1 cellular context compared by ENCODE assay signal in genomic region chr3:111359261-111360030, GRCh38.
TF ChIP-seq lines count a peak whose summit lies in the region.

No MANE protein-coding gene starts in this region.

TF ChIP-seq in GM23338, 12 proteins besides CTCF, POLR2A, EP300 and RAD21 (continued from another document):
- TF ChIP-seq ZNF462 (CRISPR knock-in tag; IDR thresholded peaks at IDR 0.05), result no peak
- no peak for TF ChIP-seq ZNF114 (CRISPR knock-in tag; IDR thresholded peaks at IDR 0.05)
- no peak for TF ChIP-seq STAT1 (IDR thresholded peaks at IDR 0.05; ENCODE audit: unreplicated experiment)
- TF ChIP-seq POLR2AphosphoS5 (IDR thresholded peaks at IDR 0.05; ENCODE audit: low read depth), result no peak
